In genomic region chr14:90756755-90757345, GRCh38 we compare ENCODE assay signal across 13 cellular contexts. TPM values are rescaled to one million over a fixed set of nuclear protein-coding genes. Genes with fewer than 3 reads are reported as not detected.
DNase-seq lines count a peak whose midpoint lies in the region; ATAC-seq and TF ChIP-seq lines count a peak whose summit lies in the region.
"Had no signal": no experiment of that assay in that cellular context is flagged by ENCODE, and none has a peak within 500 bp of the region (broad histone marks: within the 10 kb centered on the region; RNA-seq: fewer than 3 reads in every experiment).

No MANE protein-coding gene starts in this region.

- peak; percentile 33 for TF ChIP-seq CTCF in BE2C (IDR thresholded peaks at IDR 0.05; ENCODE audit: low read depth, low read length)
- peak; percentile 14 for TF ChIP-seq CTCF in astrocyte of the spinal cord (IDR thresholded peaks at IDR 0.05; ENCODE audit: low read depth, low read length)
- no peak for TF ChIP-seq CTCF in MM.1S (IDR thresholded peaks at IDR 0.05; ENCODE audit: low read length)

- in situ Hi-C loops in astrocyte of the spinal cord (cut with HindIII; ENCODE audit: low sequenced_read_pairs): no loop called here

- H3K27me3 Mint-ChIP-seq in IgD-negative memory B cell (no peaks in the 10 kb centered on the region), naive B cell (peaks cover 0 to 7% (median 0%) of the 10 kb centered on the region in 3 donors)

- no peaks in the 10 kb centered on the region for H3K79me2 ChIP-seq in MM.1S (ENCODE audit: low read length)

- peaks cover 25% of the 10 kb centered on the region for H3K4me1 ChIP-seq in BE2C
- 0 out of 2 replicates have a peak, but pooled peaks cover 2% of the 10 kb centered on the region for H3K4me1 ChIP-seq in MM.1S (ENCODE audit: low read length)
- H3K4me1 ChIP-seq: Caco-2 had no signal

- H3K27ac Mint-ChIP-seq in IgD-negative memory B cell (peak overlapping the region in 2 of 3 donors; percentile 74 to 86), naive B cell (peak overlapping the region in 2 of 6 donors; percentile 54 to 72)

- H3K4me2 ChIP-seq in MM.1S (ENCODE audit: low read depth, low read length): no peak overlapping the region

- H3K27ac ChIP-seq in MM.1S (ENCODE audit: low read length): no peak overlapping the region
- H3K27ac ChIP-seq: right lobe of liver had no signal

- H2AFZ ChIP-seq in MM.1S (ENCODE audit: low read length): no peak overlapping the region

- no peaks in the 10 kb centered on the region for H4K20me1 ChIP-seq in MM.1S (ENCODE audit: insufficient read depth, low read length)

- H3K36me3 Mint-ChIP-seq in IgD-negative memory B cell (peaks cover 2% of the 10 kb centered on the region), naive B cell (no peaks in the 10 kb centered on the region)

- H3K4me3 Mint-ChIP-seq in IgD-negative memory B cell: peak overlapping the region in 3 of 4 donors; percentile 53 to 74 (median 72)
- H3K4me3 Mint-ChIP-seq in naive B cell: peak overlapping the region in 6 of 8 donors; percentile 10 to 89 (median 50)

- H3F3A ChIP-seq in MM.1S (ENCODE audit: insufficient read depth, low read length): no peaks in the 10 kb centered on the region

- H3K9me3 Mint-ChIP-seq in IgD-negative memory B cell (no peaks in the 10 kb centered on the region), naive B cell (peaks cover 0 to 2% (median 0%) of the 10 kb centered on the region in 7 donors)

- ATAC-seq in naive B cell (ENCODE audit: low read depth in 2 of 2): no peak
- no peak for ATAC-seq in GM21390 (IDR thresholded peaks at IDR 0.05; ENCODE audit: unreplicated experiment)
- ATAC-seq: left colon, right lobe of liver had no signal

- H3K36me3 ChIP-seq in BE2C (no peaks in the 10 kb centered on the region), MM.1S (replicated peaks; ENCODE audit: insufficient read depth, low read length) (no peaks in the 10 kb centered on the region)
- H3K36me3 ChIP-seq: right lobe of liver, vagina had no signal

- H3K4me1 Mint-ChIP-seq in IgD-negative memory B cell: peaks cover 13 to 18% (median 15%) of the 10 kb centered on the region in 3 donors
- H3K4me1 Mint-ChIP-seq in naive B cell: peaks cover 17 to 23% (median 20%) of the 10 kb centered on the region in 3 donors

- H3K27me3 ChIP-seq in BE2C: no peaks in the 10 kb centered on the region
- no peaks in the 10 kb centered on the region for H3K27me3 ChIP-seq in MM.1S (replicated peaks; ENCODE audit: insufficient read depth, low read length)
- H3K27me3 ChIP-seq: right lobe of liver, vagina had no signal

- DNase-seq in BE2C (no peak), astrocyte of the spinal cord (ENCODE audit: low read depth, low spot score) (no peak), naive B cell (no peak), occipital lobe (lab: John Stamatoyannopoulos, UW) (no peak), NCI-H2227 treated with DMSO at 0.1 percent for 48 hours (lab: John Stamatoyannopoulos, UW) (no peak), MM.1S (no peak)
- DNase-seq: Caco-2, NCI-H2107 had no signal

- H3K4me3 ChIP-seq in BE2C (ENCODE audit: low read depth, low read length) (no peak overlapping the region), astrocyte of the spinal cord (ENCODE audit: low read depth, low read length) (no peak overlapping the region), MM.1S (ENCODE audit: low read length) (no peak overlapping the region)
- H3K4me3 ChIP-seq: right lobe of liver had no signal

- no peaks in the 10 kb centered on the region for H3K9me2 ChIP-seq in MM.1S (replicated peaks; ENCODE audit: insufficient read depth, low read length)

- no peaks in the 10 kb centered on the region for H3K9me3 ChIP-seq in BE2C
- no peaks in the 10 kb centered on the region for H3K9me3 ChIP-seq in MM.1S (replicated peaks; ENCODE audit: insufficient read depth, low read length)
- H3K9me3 ChIP-seq: Caco-2, right lobe of liver, vagina had no signal

- no peak overlapping the region for H3K9ac ChIP-seq in MM.1S (ENCODE audit: low read length)

RNA-seq across cellular contexts. Expression of gene TTC7B, which starts 59.4 kb away (rescaled TPM):
- 47.3 TPM for polyA plus RNA-seq in BE2C (2012; ENCODE audit: insufficient read depth, insufficient read length, low read depth)
- 0.89 TPM for polyA plus RNA-seq in IgD-negative memory B cell
- 1 to 10 TPM in 1 of 6 donors, under 1 TPM in 1, not detected in 4; 0.39 to 1.2 TPM for polyA plus RNA-seq in naive B cell (ENCODE audit: low read depth in 6 of 6)
- total RNA-seq in occipital lobe: 23.2 TPM
